Comparison of ENCODE assay signal across 8 cellular contexts in the genomic region with DNA sequence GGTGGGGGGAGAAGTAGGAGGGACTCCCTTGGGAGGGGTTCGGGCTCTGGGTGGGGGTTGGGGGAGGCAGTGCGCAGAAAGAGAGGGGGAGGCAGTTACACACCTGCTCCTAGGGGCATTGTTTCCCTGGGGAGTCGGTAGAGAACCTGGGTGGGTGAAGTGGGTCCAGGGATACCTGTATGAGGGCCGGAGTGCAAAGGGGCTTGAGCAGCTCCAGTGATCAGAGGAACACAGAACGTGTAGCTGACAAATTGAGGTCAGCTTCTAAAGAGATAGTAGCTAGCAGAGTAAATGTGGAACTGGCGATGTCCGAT.
DNase-seq lines count a peak whose midpoint lies in the region; ATAC-seq and TF ChIP-seq lines count a peak whose summit lies in the region.

No MANE protein-coding gene starts in this region.

- peaks cover 13 to 20% of the 10 kb centered on the region in 2 experiments for H3K4me1 ChIP-seq in neutrophil (ENCODE audit: control insufficient read depth in 1 of 2, insufficient read depth in 1 of 2, low read depth in 1 of 2, low read length in 1 of 2)

- peak overlapping the region; percentile 90 for H3K27ac ChIP-seq in neutrophil

- intact Hi-C loops in dendritic cell treated with granulocyte-macrophage colony-stimulating factor and Interleukin-4, amounts not matched to agents 40 ng/mL and 50 ng/mL, for 4 days (cut with micrococcal nuclease): loop anchor here (1.0 kb wide), 1 partner anchor 82 kb away; the partner anchor contains the start of gene CERS5

- H3K27ac Mint-ChIP-seq in dendritic cell treated with granulocyte-macrophage colony-stimulating factor and Interleukin-4, amounts not matched to agents 40 ng/mL and 50 ng/mL, for 4 days: peak overlapping the region; percentile 89

- peaks cover 13% of the 10 kb centered on the region for H3K27me3 ChIP-seq in neutrophil

- peak overlapping the region; percentile 81 for H3K4me3 Mint-ChIP-seq in dendritic cell treated with granulocyte-macrophage colony-stimulating factor and Interleukin-4, amounts not matched to agents 40 ng/mL and 50 ng/mL, for 4 days

- H3K36me3 ChIP-seq in neutrophil: peaks cover 32% of the 10 kb centered on the region

- no peaks in the 10 kb centered on the region for H3K9me3 Mint-ChIP-seq in dendritic cell treated with granulocyte-macrophage colony-stimulating factor and Interleukin-4, amounts not matched to agents 40 ng/mL and 50 ng/mL, for 4 days

- TF ChIP-seq CTCF in LNCaP clone FGC (IDR thresholded peaks at IDR 0.05; ENCODE audit: control insufficient read depth, extremely low read depth, insufficient read depth) (no peak), neutrophil (IDR thresholded peaks at IDR 0.05) (no peak)

- DNase-seq in NCI-H1436 (lab: John Stamatoyannopoulos, UW) (peak; percentile 77), NCI-H1436 treated with DMSO at 0.1 percent for 48 hours (lab: John Stamatoyannopoulos, UW) (no peak), LNCaP clone FGC (ENCODE audit: low read depth) (no peak), CD1c-positive myeloid dendritic cell (ENCODE audit: extremely low spot score) (no peak)
- DNase-seq in activated CD4-positive, alpha-beta T cell treated with anti-CD3 and anti-CD28 coated beads for 1 hour: no peak

- H3K36me3 Mint-ChIP-seq in dendritic cell treated with granulocyte-macrophage colony-stimulating factor and Interleukin-4, amounts not matched to agents 40 ng/mL and 50 ng/mL, for 4 days (ENCODE audit: low read depth): peaks cover 49% of the 10 kb centered on the region

- peaks cover 6% of the 10 kb centered on the region for H3K27me3 Mint-ChIP-seq in dendritic cell treated with granulocyte-macrophage colony-stimulating factor and Interleukin-4, amounts not matched to agents 40 ng/mL and 50 ng/mL, for 4 days

- no peak for ATAC-seq in GM19397 (IDR thresholded peaks at IDR 0.05; ENCODE audit: unreplicated experiment)

- H3K9me3 ChIP-seq in neutrophil: no peaks in the 10 kb centered on the region

- H3K4me1 Mint-ChIP-seq in dendritic cell treated with granulocyte-macrophage colony-stimulating factor and Interleukin-4, amounts not matched to agents 40 ng/mL and 50 ng/mL, for 4 days (ENCODE audit: low read depth): peaks cover 29% of the 10 kb centered on the region

- H3K4me3 ChIP-seq in LNCaP clone FGC (ENCODE audit: low read depth, low read length) (peak overlapping the region; percentile 62), neutrophil (ENCODE audit: low read depth in 1 of 2, low read length in 1 of 2) (peak overlapping the region; percentile 71 to 95)
